Comparison of ENCODE assay signal across 16 cellular contexts in genomic region chr7:104926905-104927454, GRCh38.
DNase-seq lines count a peak whose midpoint lies in the region; ATAC-seq, FAIRE-seq and TF ChIP-seq lines count a peak whose summit lies in the region.
"Had no signal": no experiment of that assay in that cellular context is flagged by ENCODE, and none has a peak within 500 bp of the region (broad histone marks: within the 10 kb centered on the region; RNA-seq: fewer than 3 reads in every experiment).

No MANE protein-coding gene starts in this region.

- CTCF ChIA-PET in IMR-90 (lab: Yijun Ruan, JAX) (interaction anchor here (1.1 to 2.4 kb wide), 2 partner anchors 9 to 54 kb away, joined by 6 to 7 read pairs; no protein-coding TSS in a partner anchor), H1 (lab: Charles Lee; ENCODE audit: partially characterized antibody) (interaction anchor here (0.8 to 2.6 kb wide), 15 partner anchors 8 to 98 kb away, joined by 3 to 12 read pairs (median 5); no protein-coding TSS in a partner anchor)

- H3K4me2 ChIP-seq in IMR-90 (ENCODE audit: low read depth, low read length) (no peak overlapping the region), H1 (ENCODE audit: insufficient read depth in 1 of 2, low read depth in 2 of 2, low read length in 2 of 2) (no peak overlapping the region)

- H3K4ac ChIP-seq in IMR-90 (ENCODE audit: low read depth, low read length), result no peak overlapping the region
- no peak overlapping the region for H3K4ac ChIP-seq in H1 (replicated peaks; ENCODE audit: insufficient read length, low read depth, low read length)

- no TSS peak for BruUV-seq in IMR-90 (replicated peaks; lab: Mats Ljungman, UMichigan)

- TF ChIP-seq CTCF in IMR-90 (conservative IDR thresholded peaks at IDR 0.05; ENCODE audit: low read depth, low read length) (no peak), H1 (IDR thresholded peaks at IDR 0.05; ENCODE audit: control extremely low read depth in 1 of 3, insufficient read depth in 1 of 3, low read depth in 1 of 3, low read length in 3 of 3) (no peak), nephron (IDR thresholded peaks at IDR 0.05; ENCODE audit: unreplicated experiment in 3 of 3) (no peak)

- TF ChIP-seq RAD21 in IMR-90 (IDR thresholded peaks at IDR 0.05; ENCODE audit: low read length) (no peak), H1 (IDR thresholded peaks at IDR 0.05 in 1 of 2, conservative IDR thresholded peaks at IDR 0.05 in 1 of 2; ENCODE audit: low read depth in 2 of 2, low read length in 2 of 2) (no peak)

- H4K5ac ChIP-seq in IMR-90 (ENCODE audit: low read depth, low read length) (no peak overlapping the region), H1 (ENCODE audit: insufficient read length, low read depth, low read length) (no peak overlapping the region)

- TF ChIP-seq POLR2A in IMR-90 (IDR thresholded peaks at IDR 0.05; ENCODE audit: low read depth, low read length) (no peak), H1 (IDR thresholded peaks at IDR 0.05; ENCODE audit: control extremely low read depth in 1 of 2, low read depth in 2 of 2, low read length in 2 of 2) (no peak)

- intact Hi-C loops in IMR-90 (cut with micrococcal nuclease) (no loop called here), Right ventricle myocardium inferior (cut with DNase I) (no loop called here)

- H3K27me3 ChIP-seq in IMR-90 (ENCODE audit: control insufficient read depth, insufficient read depth, low read length) (no peaks in the 10 kb centered on the region), H1 (replicated peaks in 1 of 4; ENCODE audit: control insufficient read depth in 3 of 4, extremely low read depth in 1 of 4, insufficient read depth in 3 of 4, low read length in 3 of 4) (no peaks in the 10 kb centered on the region)
- H3K27me3 ChIP-seq: BLaER1 treated with 17β-estradiol and CSF1 and Interleukin-3, amounts not matched to agents 10 nM and 100 nM had no signal

- H3K36me3 ChIP-seq in IMR-90 (ENCODE audit: control insufficient read depth, insufficient read depth, low read length) (no peaks in the 10 kb centered on the region), H1 (ENCODE audit: control insufficient read depth in 2 of 4, insufficient read depth in 4 of 4, low read length in 3 of 4) (no peaks in the 10 kb centered on the region)
- H3K36me3 ChIP-seq: BLaER1 treated with 17β-estradiol and CSF1 and Interleukin-3, amounts not matched to agents 10 nM and 100 nM had no signal

- H2BK20ac ChIP-seq in IMR-90 (ENCODE audit: low read depth, low read length) (no peak overlapping the region), H1 (ENCODE audit: low read length) (no peak overlapping the region)

- H3K4me3 ChIP-seq in IMR-90 (ENCODE audit: insufficient read depth, low read depth, low read length) (no peak overlapping the region), H1 (ENCODE audit: extremely low read depth in 1 of 4, insufficient read depth in 2 of 4, low read depth in 3 of 4, low read length in 4 of 4) (no peak overlapping the region)
- H3K4me3 ChIP-seq: BLaER1 treated with 17β-estradiol and CSF1 and Interleukin-3, amounts not matched to agents 10 nM and 100 nM; SK-N-MC had no signal

- H3K27ac Mint-ChIP-seq in nephron, result peak overlapping the region; percentile 86 to 94 (median 89)
- H3K27ac Mint-ChIP-seq: activated naive CD8-positive, alpha-beta T cell treated with anti-CD3 and anti-CD28 coated beads for 36 hours had no signal

- ATAC-seq in IMR-90 (ENCODE audit: low read depth), result no peak
- no peak for ATAC-seq in HG03460 (IDR thresholded peaks at IDR 0.05; ENCODE audit: unreplicated experiment)
- no peak for ATAC-seq in Right ventricle myocardium inferior
- ATAC-seq: esophagus mucosa; sciatic nerve; stimulated activated naive CD8-positive, alpha-beta T cell treated with anti-CD3 and anti-CD28 coated beads, Interleukin-15, Interleukin-2, amounts not matched to agents 100 U/mL and 50 U/mL, for 24 hours had no signal

- POLR2A ChIA-PET in IMR-90 (lab: Charles Lee; ENCODE audit: unreplicated experiment), result no interaction called here
- POLR2A ChIA-PET in H1 (lab: Charles Lee; ENCODE audit: partially characterized antibody), result interaction anchor here (0.9 to 1.9 kb wide), 2 partner anchors 58 to 87 kb away, joined by 4 to 5 read pairs; partner anchors contain the start of gene KMT2E

- H2AK5ac ChIP-seq in IMR-90 (ENCODE audit: low read depth, low read length), result no peak overlapping the region
- H2AK5ac ChIP-seq in H1 (ENCODE audit: low read depth, low read length), result no peak overlapping the region

- dilution Hi-C loops in IMR-90 (cut with HindIII; ENCODE audit: low sequenced_read_pairs, unreplicated experiment), result no loop called here

- H3K79me2 ChIP-seq in H1 (ENCODE audit: control insufficient read depth in 1 of 2, insufficient read depth in 2 of 2, low read length in 2 of 2), result no peaks in the 10 kb centered on the region

- no peaks in the 10 kb centered on the region for H4K20me1 ChIP-seq in IMR-90 (ENCODE audit: insufficient read depth, low read length)
- H4K20me1 ChIP-seq in H1 (replicated peaks in 1 of 2; ENCODE audit: control insufficient read depth in 1 of 2, insufficient read depth in 2 of 2, low read length in 2 of 2), result no peaks in the 10 kb centered on the region
- H4K20me1 ChIP-seq: BLaER1 treated with 17β-estradiol and CSF1 and Interleukin-3, amounts not matched to agents 10 nM and 100 nM had no signal

- peak; percentile 33 for DNase-seq in DMS153 (lab: John Stamatoyannopoulos, UW)
- no peak for DNase-seq in IMR-90
- DNase-seq in H1 (ENCODE audit: low read depth in 1 of 2, low spot score in 2 of 2), result peak in 1 of 2 experiments; percentile 63
- DNase-seq in NCI-H146 treated with DMSO at 0.1 percent for 48 hours (lab: John Stamatoyannopoulos, UW; ENCODE audit: unreplicated experiment), result no peak
- no peak for DNase-seq in amniotic stem cell (lab: John Stamatoyannopoulos, UW)
- no peak for DNase-seq in Right ventricle myocardium inferior (ENCODE audit: missing footprints)
- DNase-seq: activated CD8-positive, alpha-beta memory T cell treated with anti-CD3 and anti-CD28 coated beads, Interleukin-2, amount 50 U/mL, for 4 hours; activated naive CD8-positive, alpha-beta T cell treated with anti-CD3 and anti-CD28 coated beads for 36 hours; HCEC 1CT; stimulated activated naive CD8-positive, alpha-beta T cell treated with anti-CD3 and anti-CD28 coated beads, Interleukin-15, Interleukin-2, amounts not matched to agents 100 U/mL and 50 U/mL, for 24 hours had no signal

- WGBS in IMR-90 (ENCODE audit: extremely low coverage in 2 of 2, insufficient read length in 1 of 2), 2 experiments, result no CpG with 5 or more reads among the region's 10 CpGs
- 70% methylated on average over 10 of the region's 10 CpGs; no CpG with 5 or more reads in 1 of the 2 experiments for WGBS in H1 (ENCODE audit: extremely low coverage in 1 of 2, insufficient coverage in 1 of 2, insufficient read length in 1 of 2, insufficient replicate concordance in 2 of 2, low coverage in 1 of 2, low lambda C conversion rate in 2 of 2, missing lambda C conversion rate in 1 of 2), 2 experiments

- H2AFZ ChIP-seq in IMR-90 (replicated peaks; ENCODE audit: low read length, poor library complexity) (no peak overlapping the region), H1 (ENCODE audit: low read length) (peak overlapping the region; percentile 57; the same call in 1 of the 2 replicates)

- H3K23ac ChIP-seq in IMR-90 (ENCODE audit: low read depth, low read length) (peak overlapping the region; percentile 56; the same call in 1 of the 2 replicates), H1 (ENCODE audit: insufficient read length) (no peak overlapping the region)

- H3K9me3 ChIP-seq in IMR-90 (ENCODE audit: control insufficient read depth, insufficient read depth, low read length), result no peaks in the 10 kb centered on the region
- no peaks in the 10 kb centered on the region for H3K9me3 ChIP-seq in H1 (ENCODE audit: insufficient read depth in 2 of 2, low read depth in 1 of 2, low read length in 1 of 2)
- H3K9me3 ChIP-seq: BLaER1 treated with 17β-estradiol and CSF1 and Interleukin-3, amounts not matched to agents 10 nM and 100 nM had no signal

- H3K4me3 Mint-ChIP-seq in nephron, result peak overlapping the region; percentile 86 to 90 (median 88)
- H3K4me3 Mint-ChIP-seq: activated naive CD8-positive, alpha-beta T cell treated with anti-CD3 and anti-CD28 coated beads for 36 hours had no signal

- H2BK15ac ChIP-seq in IMR-90 (ENCODE audit: low read depth, low read length), result no peak overlapping the region; the same call in 2 of the 3 replicates
- no peak overlapping the region for H2BK15ac ChIP-seq in H1 (ENCODE audit: low read length)

- H3K9ac ChIP-seq in IMR-90 (ENCODE audit: low read depth, low read length) (no peak overlapping the region), H1 (replicated peaks in 1 of 4; ENCODE audit: extremely low read depth in 1 of 4, low read depth in 3 of 4, low read length in 3 of 4) (no peak overlapping the region)
- H3K9ac ChIP-seq: BLaER1 treated with 17β-estradiol and CSF1 and Interleukin-3, amounts not matched to agents 10 nM and 100 nM had no signal

- H2BK12ac ChIP-seq in H1 (ENCODE audit: low read depth, low read length), result no peak overlapping the region

- H2BK5ac ChIP-seq in IMR-90 (ENCODE audit: low read depth, low read length, poor library complexity, severe bottlenecking) (no peak overlapping the region), H1 (ENCODE audit: low read depth, low read length) (no peak overlapping the region)

- no peak for TF ChIP-seq EP300 in H1 (IDR thresholded peaks at IDR 0.05; ENCODE audit: borderline replicate concordance in 1 of 2, low read depth in 2 of 2, low read length in 2 of 2)

- H3K18ac ChIP-seq in IMR-90 (ENCODE audit: low read depth, low read length) (no peak overlapping the region), H1 (ENCODE audit: extremely low read depth, low read length) (no peak overlapping the region; the same call in 1 of the 2 replicates)

- peaks cover 40% of the 10 kb centered on the region for H3K4me1 Mint-ChIP-seq in nephron

- no peak for FAIRE-seq in H1 (lab: Jason Lieb, UNC)

- H3K27me3 Mint-ChIP-seq in nephron (ENCODE audit: low read depth), result no peaks in the 10 kb centered on the region
- H3K27me3 Mint-ChIP-seq: activated naive CD8-positive, alpha-beta T cell treated with anti-CD3 and anti-CD28 coated beads for 36 hours had no signal

- H4K91ac ChIP-seq in IMR-90 (ENCODE audit: insufficient read depth, low read depth, low read length) (no peak overlapping the region), H1 (replicated peaks; ENCODE audit: insufficient read length, low read length) (no peak overlapping the region)

- H3K9me3 Mint-ChIP-seq in nephron, result no peaks in the 10 kb centered on the region
- H3K9me3 Mint-ChIP-seq: activated naive CD8-positive, alpha-beta T cell treated with anti-CD3 and anti-CD28 coated beads for 36 hours had no signal

- H2BK120ac ChIP-seq in IMR-90 (ENCODE audit: low read depth, low read length) (0 out of 2 replicates have a peak overlapping the region, but pooled peaks have one; percentile 21), H1 (replicated peaks; ENCODE audit: low read depth, low read length) (no peak overlapping the region)

- H3K56ac ChIP-seq in IMR-90 (ENCODE audit: extremely low read depth, insufficient read depth, low read length) (no peak overlapping the region), H1 (replicated peaks; ENCODE audit: insufficient read length, low read depth, low read length) (no peak overlapping the region)

- peaks cover 7% of the 10 kb centered on the region for H3K9me1 ChIP-seq in IMR-90 (ENCODE audit: insufficient read depth, low read length)

- peak overlapping the region; percentile 26 for H2AK9ac ChIP-seq in IMR-90 (replicated peaks; ENCODE audit: low read depth, low read length, poor library complexity)

- H3K27ac ChIP-seq in IMR-90 (ENCODE audit: insufficient read depth, low read length), result no peak overlapping the region
- no peak overlapping the region for H3K27ac ChIP-seq in H1 (ENCODE audit: low read depth, low read length)
- H3K27ac ChIP-seq: BLaER1 treated with 17β-estradiol and CSF1 and Interleukin-3, amounts not matched to agents 10 nM and 100 nM; SK-N-MC had no signal

- H3K14ac ChIP-seq in IMR-90 (replicated peaks; ENCODE audit: low read depth, low read length) (0 out of 2 replicates have a peak overlapping the region, but pooled peaks have one; percentile 29), H1 (ENCODE audit: insufficient read length) (no peak overlapping the region)

- H3K36me3 Mint-ChIP-seq in nephron (ENCODE audit: low read depth), result no peaks in the 10 kb centered on the region
- H3K36me3 Mint-ChIP-seq: activated naive CD8-positive, alpha-beta T cell treated with anti-CD3 and anti-CD28 coated beads for 36 hours had no signal

- peaks cover 7% of the 10 kb centered on the region; the same call in 1 of the 2 replicates for H3K4me1 ChIP-seq in IMR-90 (ENCODE audit: control insufficient read depth, insufficient read depth, low read length)
- H3K4me1 ChIP-seq in H1 (replicated peaks in 1 of 4; ENCODE audit: control insufficient read depth in 3 of 4, insufficient read depth in 4 of 4, low read length in 3 of 4), result peaks cover 0 to 4% (median 3%) of the 10 kb centered on the region in 4 experiments; a peak in 4 of 7 replicates

- H4K8ac ChIP-seq in IMR-90 (ENCODE audit: low read depth in 2 of 2, low read length in 2 of 2), result no peak overlapping the region
- no peak overlapping the region for H4K8ac ChIP-seq in H1 (ENCODE audit: extremely low read depth, insufficient read depth, low read length)

- H3K23me2 ChIP-seq in H1 (ENCODE audit: low read depth, low read length), result no peaks in the 10 kb centered on the region

- peaks cover 0 to 7% of the 10 kb centered on the region in 2 experiments; a peak in 2 of 4 replicates for H3K79me1 ChIP-seq in IMR-90 (ENCODE audit: low read depth in 1 of 2, low read length in 2 of 2)
- no peaks in the 10 kb centered on the region for H3K79me1 ChIP-seq in H1 (ENCODE audit: low read depth, low read length)

- in situ Hi-C loops in IMR-90 (cut with MboI; ENCODE audit: low sequenced_read_pairs), result no loop called here
